Comparison of ENCODE assay signal across 1 cellular context in the genomic region with DNA sequence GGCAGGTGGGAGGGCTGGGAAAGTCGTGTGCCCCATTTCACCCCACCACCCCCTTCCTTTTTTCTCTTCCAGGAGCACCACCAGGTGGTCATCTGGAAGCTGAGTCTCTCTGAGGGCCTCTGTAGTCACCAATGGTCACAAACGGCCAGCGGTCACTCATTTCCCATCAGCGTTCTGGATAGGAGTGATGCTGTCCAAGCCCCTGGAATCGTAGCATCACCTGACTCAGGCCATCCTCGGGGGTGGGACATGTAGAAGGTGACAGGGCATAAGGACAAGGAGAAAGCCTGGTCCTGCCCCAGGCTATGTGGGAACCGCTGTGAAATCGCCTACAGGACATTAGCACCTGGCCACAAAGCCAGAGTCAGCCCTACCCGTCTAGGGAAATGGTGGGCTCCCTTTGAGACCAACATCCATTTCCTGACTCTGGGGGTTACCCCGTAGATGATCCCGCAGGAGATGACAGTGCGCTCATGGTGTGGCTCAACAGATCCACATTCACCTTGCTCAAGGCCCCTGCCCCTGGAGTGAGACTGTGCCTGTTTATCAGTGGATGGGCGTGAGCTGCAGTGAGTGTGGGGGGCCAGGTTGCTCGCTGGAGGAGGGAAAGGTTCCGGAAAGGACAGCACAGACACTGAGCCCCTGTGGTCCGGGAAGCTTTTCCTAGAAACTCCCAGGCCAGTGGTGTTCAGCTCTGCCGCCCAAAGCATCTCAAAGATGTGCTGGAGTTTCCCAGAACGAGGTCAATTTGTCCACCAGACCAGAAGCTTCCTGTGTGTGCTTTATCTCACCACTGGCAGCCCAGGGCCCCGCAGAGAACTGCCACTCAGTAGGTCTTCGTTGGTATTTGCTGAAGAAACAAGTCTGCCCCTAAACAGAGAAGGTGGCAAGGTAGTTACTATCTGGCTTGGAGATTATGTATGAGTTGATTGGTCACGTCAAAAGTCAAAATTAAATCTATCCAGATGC.
TF ChIP-seq lines count a peak whose summit lies in the region.

No MANE protein-coding gene starts in this region.

TF ChIP-seq in H1, 55 proteins besides CTCF, POLR2A, EP300 and RAD21:
- TF ChIP-seq RNF2 (IDR thresholded peaks at IDR 0.05; ENCODE audit: borderline replicate concordance, low read depth, low read length, missing control alignments, poor library complexity, severe bottlenecking): no peak
- no peak for TF ChIP-seq RFX5 (IDR thresholded peaks at IDR 0.05; ENCODE audit: borderline replicate concordance, low read depth, low read length)
- TF ChIP-seq SAP30 (IDR thresholded peaks at IDR 0.05; ENCODE audit: insufficient read depth, insufficient replicate concordance, low read length): no peak
- no peak for TF ChIP-seq JUND (IDR thresholded peaks at IDR 0.05; ENCODE audit: low read length)
- TF ChIP-seq CBX5 (IDR thresholded peaks at IDR 0.05; ENCODE audit: low read depth, low read length): no peak
- TF ChIP-seq NANOG (IDR thresholded peaks at IDR 0.05; ENCODE audit: insufficient read depth, low read depth, low read length, poor library complexity, severe bottlenecking): no peak
- TF ChIP-seq, protein P1, sequence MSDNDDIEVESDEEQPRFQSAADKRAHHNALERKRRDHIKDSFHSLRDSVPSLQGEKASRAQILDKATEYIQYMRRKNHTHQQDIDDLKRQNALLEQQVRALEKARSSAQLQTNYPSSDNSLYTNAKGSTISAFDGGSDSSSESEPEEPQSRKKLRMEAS (IDR thresholded peaks at IDR 0.05): no peak
- TF ChIP-seq HDAC6 (IDR thresholded peaks at IDR 0.05; ENCODE audit: low read depth, low read length): no peak
- TF ChIP-seq PHF8 (conservative IDR thresholded peaks at IDR 0.05; ENCODE audit: low read depth, low read length): no peak
